In the genomic region with DNA sequence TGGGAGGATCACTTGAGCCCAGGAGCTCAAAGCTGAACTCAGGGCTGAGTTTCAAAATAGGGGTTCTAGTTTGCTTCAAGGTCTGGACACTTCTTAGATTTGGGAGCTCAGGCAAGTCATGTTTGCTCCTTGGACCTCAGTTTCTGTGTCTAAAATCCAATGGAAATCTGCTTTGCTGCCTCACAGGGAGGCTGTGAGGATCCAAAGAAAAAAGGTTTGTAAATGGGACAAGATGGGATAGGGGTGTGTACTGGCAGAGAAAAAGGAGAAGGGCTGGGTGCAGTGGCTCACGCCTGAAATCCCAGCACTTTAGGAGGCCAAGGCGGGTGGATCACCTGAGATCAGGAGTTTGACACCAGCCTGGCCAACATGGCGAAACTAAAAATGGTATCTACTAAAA, we compare ENCODE assay signal across 16 cellular contexts.
"Had no signal": no experiment of that assay in that cellular context is flagged by ENCODE, and none has a peak within 500 bp of the region (broad histone marks: within the 10 kb centered on the region; RNA-seq: fewer than 3 reads in every experiment).

No MANE protein-coding gene starts in this region.

- H3K4me3 ChIP-seq: dorsolateral prefrontal cortex, gastrocnemius medialis, smooth muscle cell, suprapubic skin, thyroid gland, uterus had no signal

- H3K4me1 ChIP-seq: thyroid gland had no signal

- ATAC-seq: esophagus mucosa; gastrocnemius medialis; naive thymus-derived CD8-positive, alpha-beta T cell; stimulated activated naive CD8-positive, alpha-beta T cell treated with anti-CD3 and anti-CD28 coated beads, Interleukin-15, Interleukin-2, amounts not matched to agents 100 U/mL and 50 U/mL, for 24 hours had no signal

- H3K4me3 Mint-ChIP-seq: naive thymus-derived CD8-positive, alpha-beta T cell; type B pancreatic cell had no signal

- H3K36me3 Mint-ChIP-seq: type B pancreatic cell had no signal

- H3K27ac Mint-ChIP-seq: naive thymus-derived CD8-positive, alpha-beta T cell; type B pancreatic cell had no signal

- DNase-seq: cortex of kidney; effector memory CD4-positive, alpha-beta T cell; gastrocnemius medialis; glutamatergic neuron; mesendoderm; naive thymus-derived CD8-positive, alpha-beta T cell; stimulated activated CD4-positive, alpha-beta T cell treated with anti-CD3 and anti-CD28 coated beads, Interleukin-2, amount 100 ng/mL, for 48 hours; stimulated activated naive CD8-positive, alpha-beta T cell treated with anti-CD3 and anti-CD28 coated beads, Interleukin-15, Interleukin-2, amounts not matched to agents 100 U/mL and 50 U/mL, for 24 hours; thyroid gland had no signal

- H3K27me3 ChIP-seq: dorsolateral prefrontal cortex, gastrocnemius medialis, neutrophil, suprapubic skin, thyroid gland, uterus had no signal

- H3K27ac ChIP-seq: dorsolateral prefrontal cortex, gastrocnemius medialis, neutrophil, suprapubic skin, thyroid gland, uterus had no signal

- H3K4me1 Mint-ChIP-seq: naive thymus-derived CD8-positive, alpha-beta T cell had no signal

- H3K9me3 ChIP-seq: gastrocnemius medialis, neutrophil, suprapubic skin, thyroid gland, uterus had no signal

- H3K36me3 ChIP-seq: gastrocnemius medialis, neutrophil, suprapubic skin, thyroid gland, uterus had no signal
